27 cellular contexts compared by ENCODE assay signal in genomic region chr4:184978211-184978610, GRCh38. TPM values are rescaled to one million over a fixed set of nuclear protein-coding genes. Genes with fewer than 3 reads are reported as not detected.
DNase-seq lines count a peak whose midpoint lies in the region; ATAC-seq, FAIRE-seq and TF ChIP-seq lines count a peak whose summit lies in the region.
"Had no signal": no experiment of that assay in that cellular context is flagged by ENCODE, and none has a peak within 500 bp of the region (broad histone marks: within the 10 kb centered on the region; RNA-seq: fewer than 3 reads in every experiment).

No MANE protein-coding gene starts in this region.

- ATAC-seq in heart left ventricle (peak; percentile 70 to 90 (median 86)), lung (ENCODE audit: insufficient read depth, low FRiP score) (no peak)
- ATAC-seq: activated CD8-positive, alpha-beta memory T cell treated with anti-CD3 and anti-CD28 coated beads, Interleukin-2, amount 10 ng/mL, durations not matched to agents 7 days and 5 days; foreskin keratinocyte; SK-N-SH treated with all-trans-retinoic acid at 6 μM for 48 hours; stimulated activated naive CD8-positive, alpha-beta T cell treated with anti-CD3 and anti-CD28 coated beads, Interleukin-15, Interleukin-2, amounts not matched to agents 100 U/mL and 50 U/mL, for 24 hours had no signal

- H3K36me3 ChIP-seq in bronchial epithelial cell (ENCODE audit: control insufficient read depth, insufficient read depth, low read length) (no peaks in the 10 kb centered on the region), heart left ventricle (no peaks in the 10 kb centered on the region), lung (ENCODE audit: control insufficient read depth in 2 of 2, insufficient read depth in 2 of 2, low read length in 2 of 2) (no peaks in the 10 kb centered on the region), transverse colon (no peaks in the 10 kb centered on the region), A673 (ENCODE audit: insufficient read depth, low read length, poor library complexity, severe bottlenecking) (no peaks in the 10 kb centered on the region)
- H3K36me3 ChIP-seq: ascending aorta, lower lobe of right lung, neutrophil, thyroid gland had no signal

- intact Hi-C loops in heart left ventricle (cut with DNase I) = loop anchor here in 1 of 10 donors (10.0 kb wide), 1 partner anchor 153 kb away; the partner anchor contains the start of gene ACSL1
- intact Hi-C loops in transverse colon (cut with DNase I; ENCODE audit: low total_unique reads) = no loop called here
- intact Hi-C loops in A673 (cut with micrococcal nuclease; ENCODE audit: unreplicated experiment) = no loop called here

- BruUV-seq in A673 (replicated peaks; lab: Mats Ljungman, UMichigan) = no TSS peak

- 11 to 19% (median 15%) methylated on average over 6 of the region's 6 CpGs for WGBS in heart left ventricle, 4 donors
- WGBS in lung, 2 donors = 30 to 37% methylated on average over 6 of the region's 6 CpGs
- WGBS in transverse colon (ENCODE audit: low coverage in 1 of 2), 2 donors = 31 to 34% methylated on average over 4 to 6 of the region's 6 CpGs

- H3K27ac ChIP-seq in heart left ventricle (peak overlapping the region in 3 of 12 donors; percentile 3 to 73 (median 15)), lung (ENCODE audit: low read depth in 1 of 2, low read length in 1 of 2) (no peak overlapping the region), transverse colon (no peak overlapping the region), A673 (ENCODE audit: low read depth, low read length, poor library complexity, severe bottlenecking) (no peak overlapping the region)
- H3K27ac ChIP-seq: ascending aorta, epithelial cell of prostate, foreskin keratinocyte, lower lobe of right lung, neutrophil, thyroid gland had no signal

- no peak for FAIRE-seq in bronchial epithelial cell (lab: Jason Lieb, UNC)

- POLR2A ChIA-PET in A673 (lab: Charles Lee; ENCODE audit: low non-redundant PET) = no interaction called here

- CTCF ChIA-PET in A673 (lab: Charles Lee) = no interaction called here

- TF ChIP-seq CTCF in bronchial epithelial cell (IDR thresholded peaks at IDR 0.05; ENCODE audit: insufficient read depth, low read length, severe bottlenecking) (no peak), heart left ventricle (IDR thresholded peaks at IDR 0.05) (no peak), lung (IDR thresholded peaks at IDR 0.05; ENCODE audit: control extremely low read depth, extremely low read depth) (no peak), transverse colon (IDR thresholded peaks at IDR 0.05) (no peak), A673 (conservative IDR thresholded peaks at IDR 0.05; ENCODE audit: low read depth, low read length) (no peak)

- H3K27me3 ChIP-seq in bronchial epithelial cell (ENCODE audit: control insufficient read depth, insufficient read depth, low read length) (peaks cover 2% of the 10 kb centered on the region), heart left ventricle (no peaks in the 10 kb centered on the region), lung (ENCODE audit: control insufficient read depth, insufficient read depth) (no peaks in the 10 kb centered on the region), transverse colon (peaks cover 8% of the 10 kb centered on the region), A673 (replicated peaks; ENCODE audit: insufficient read depth, low read depth, low read length, poor library complexity) (no peaks in the 10 kb centered on the region)
- H3K27me3 ChIP-seq: ascending aorta, neutrophil, thyroid gland had no signal

- H3K9me3 ChIP-seq in heart left ventricle = no peaks in the 10 kb centered on the region
- H3K9me3 ChIP-seq in lung (ENCODE audit: control insufficient read depth in 2 of 2, insufficient read depth in 1 of 2, low read length in 1 of 2) = peaks cover 0 to 2% of the 10 kb centered on the region in 2 donors
- H3K9me3 ChIP-seq in transverse colon = no peaks in the 10 kb centered on the region
- no peaks in the 10 kb centered on the region for H3K9me3 ChIP-seq in A673 (ENCODE audit: low read depth, low read length, poor library complexity, severe bottlenecking)
- H3K9me3 ChIP-seq: ascending aorta, lower lobe of right lung, neutrophil, thyroid gland had no signal

- no peak for TF ChIP-seq EP300 in transverse colon (IDR thresholded peaks at IDR 0.05; ENCODE audit: low read depth)

- in situ Hi-C loops in transverse colon (cut with MboI; ENCODE audit: low pct_ligation_motif_present in 1 of 4, low pct_unique_long_range_greater_than_20kb in 1 of 4, low sequenced_read_pairs in 3 of 4) = loop anchor here in 1 of 4 donors (25.0 kb wide), 1 partner anchor 241 kb away; the partner anchor contains the start of gene CENPU

- TF ChIP-seq POLR2A in heart left ventricle (IDR thresholded peaks at IDR 0.05) = no peak
- TF ChIP-seq POLR2A in transverse colon (IDR thresholded peaks at IDR 0.05) = no peak

- H3K4me3 ChIP-seq in bronchial epithelial cell (ENCODE audit: low read depth, low read length) (no peak overlapping the region), heart left ventricle (no peak overlapping the region), lung (no peak overlapping the region), transverse colon (no peak overlapping the region), A673 (ENCODE audit: low read depth, low read length, poor library complexity, severe bottlenecking) (no peak overlapping the region)
- H3K4me3 ChIP-seq: ascending aorta, lower lobe of right lung, thyroid gland had no signal

- DNase-seq in bronchial epithelial cell (ENCODE audit: low read depth) = peak; percentile 29
- peak in 4 of 5 donors; percentile 56 to 86 (median 73) for DNase-seq in heart left ventricle
- DNase-seq in lung (ENCODE audit: low spot score) = peak; percentile 39
- DNase-seq in transverse colon = peak; percentile 38
- DNase-seq in NCI-H1092 (lab: John Stamatoyannopoulos, UW) = no peak
- DNase-seq in A673 (ENCODE audit: low spot score) = no peak
- DNase-seq in NCI-H2081 (lab: John Stamatoyannopoulos, UW) = no peak
- DNase-seq: activated CD4-positive, alpha-beta T cell treated with anti-CD3 and anti-CD28 coated beads, Interleukin-2, amount 50 U/mL, for 1 hour; activated CD8-positive, alpha-beta memory T cell treated with anti-CD3 and anti-CD28 coated beads, Interleukin-2, amount 10 ng/mL, durations not matched to agents 7 days and 5 days; activated naive CD4-positive, alpha-beta T cell treated with anti-CD3 and anti-CD28 coated beads, Interleukin-2, amount 50 U/mL, for 16 hours; CD4-positive, CD25-positive, alpha-beta regulatory T cell; cerebellar nuclear complex; foreskin keratinocyte; HCEC 1CT; Kasumi-1; lower lobe of right lung; NCI-H1048; NCI-H187; NCI-H748 treated with DMSO at 0.1 percent for 48 hours; stimulated activated CD4-positive, alpha-beta T cell treated with anti-CD3 and anti-CD28 coated beads, Interleukin-4, amount 100 ng/mL, for 4 hours; stimulated activated naive CD8-positive, alpha-beta T cell treated with anti-CD3 and anti-CD28 coated beads, Interleukin-15, Interleukin-2, amounts not matched to agents 100 U/mL and 50 U/mL, for 24 hours; thyroid gland had no signal

- H3K4me1 ChIP-seq in heart left ventricle (peaks cover 0 to 24% (median 10%) of the 10 kb centered on the region in 12 donors), lung (ENCODE audit: control insufficient read depth in 2 of 2, insufficient read depth in 2 of 2, low read length in 2 of 2) (peaks cover 0 to 2% of the 10 kb centered on the region in 2 donors), transverse colon (peaks cover 0 to 6% (median 0%) of the 10 kb centered on the region in 4 donors), A673 (ENCODE audit: insufficient read depth, low read length, poor library complexity, severe bottlenecking) (peaks cover under 1% of the 10 kb centered on the region)
- H3K4me1 ChIP-seq: ascending aorta, foreskin keratinocyte had no signal

RNA-seq across cellular contexts. Expression of gene HELT, which starts 40.1 kb away (rescaled TPM):
- total RNA-seq in bronchial epithelial cell = not detected in 2 replicates
- not detected for total RNA-seq in heart left ventricle
- not detected for polyA plus RNA-seq in heart left ventricle
- total RNA-seq in lung = 1 to 10 TPM in 1 of 2 donors, not detected in 1; 2.5 TPM
- polyA plus RNA-seq in lung = under 1 TPM; 0.09 to 0.53 TPM
- total RNA-seq in transverse colon = not detected
- total RNA-seq in A673 (2021) = not detected in 2 replicates
- total RNA-seq: activated CD8-positive, alpha-beta memory T cell treated with anti-CD3 and anti-CD28 coated beads, Interleukin-2, amount 10 ng/mL, durations not matched to agents 7 days and 5 days; ascending aorta; CD4-positive, CD25-positive, alpha-beta regulatory T cell; foreskin keratinocyte; T-helper 2 cell treated with Interferon-gamma antibody and Interleukin-4, amounts not matched to agents 100 ng/mL and 5 ng/mL, for 36 hours; thyroid gland had no signal
- polyA plus RNA-seq: CD4-positive, CD25-positive, alpha-beta regulatory T cell; foreskin keratinocyte had no signal

Comparison
In these comparisons a context has a peak if more than half of its experiments do, and no peak if none do; other contexts are left out.
1. DNase-seq: peak in bronchial epithelial cell (single experiment), heart left ventricle (4 of 5), lung (single experiment) and transverse colon (single experiment); none in NCI-H1092 (single experiment), A673 (single experiment) and NCI-H2081 (0 of 2).